ENCODE assay signal across 23 cellular contexts in genomic region chr2:109306190-109306589, GRCh38.
"Had no signal": no experiment of that assay in that cellular context is flagged by ENCODE, and none has a peak within 500 bp of the region (broad histone marks: within the 10 kb centered on the region; RNA-seq: fewer than 3 reads in every experiment).

No MANE protein-coding gene starts in this region.

- H3K27ac ChIP-seq: colonic mucosa, esophagus squamous epithelium, heart right ventricle, left ventricle myocardium inferior, lower lobe of right lung, pancreas, suprapubic skin, transverse colon, upper lobe of right lung, uterus had no signal

- DNase-seq: colonic mucosa; effector CD8-positive, alpha-beta T cell; esophagus squamous epithelium; foreskin melanocyte; glutamatergic neuron; heart right ventricle; hippocampal formation; left cardiac atrium; left ventricle myocardium inferior; lower lobe of right lung; natural killer cell; occipital lobe; pancreas; small intestine; stimulated activated CD4-positive, alpha-beta T cell treated with anti-CD3 and anti-CD28 coated beads, Interleukin-15, amount 100 ng/mL, for 24 hours; stimulated activated CD4-positive, alpha-beta T cell treated with anti-CD3 and anti-CD28 coated beads, Interleukin-2, amount 100 ng/mL, for 48 hours; stimulated activated naive B cell treated with anti-CD40 and anti-IgM and Interleukin-4, amounts not matched to agents 10 μg/mL and 1 μg/mL and 100 μg/mL, for 72 hours; stimulated activated naive CD8-positive, alpha-beta T cell treated with anti-CD3 and anti-CD28 coated beads, Interleukin-15, amount 100 ng/mL, for 72 hours; transverse colon; upper lobe of right lung; uterus had no signal

- H3K27me3 ChIP-seq: colonic mucosa, esophagus squamous epithelium, heart right ventricle, pancreas, suprapubic skin, transverse colon, upper lobe of right lung, uterus had no signal

- ATAC-seq: left cardiac atrium; natural killer cell; pancreas; stimulated activated naive B cell treated with anti-CD40 and anti-IgM and Interleukin-4, amounts not matched to agents 10 μg/mL and 1 μg/mL and 100 μg/mL, for 72 hours; stimulated activated naive CD8-positive, alpha-beta T cell treated with anti-CD3 and anti-CD28 coated beads, Interleukin-15, amount 100 ng/mL, for 72 hours; upper lobe of right lung had no signal

- H3K9me3 ChIP-seq: colonic mucosa, esophagus squamous epithelium, left ventricle myocardium inferior, lower lobe of right lung, pancreas, suprapubic skin, transverse colon, upper lobe of right lung, uterus had no signal

- H3K4me1 ChIP-seq: colonic mucosa, esophagus squamous epithelium, pancreas, suprapubic skin, transverse colon, uterus had no signal

- H3K27ac Mint-ChIP-seq: dendritic cell treated with granulocyte-macrophage colony-stimulating factor and Interleukin-4, amounts not matched to agents 40 ng/mL and 50 ng/mL, for 4 days; natural killer cell; stimulated activated naive B cell treated with anti-CD40 and anti-IgM and Interleukin-4, amounts not matched to agents 10 μg/mL and 1 μg/mL and 100 μg/mL, for 72 hours; stimulated activated naive CD8-positive, alpha-beta T cell treated with anti-CD3 and anti-CD28 coated beads, Interleukin-15, amount 100 ng/mL, for 72 hours had no signal

- H3K36me3 Mint-ChIP-seq: natural killer cell; stimulated activated naive B cell treated with anti-CD40 and anti-IgM and Interleukin-4, amounts not matched to agents 10 μg/mL and 1 μg/mL and 100 μg/mL, for 72 hours had no signal

- H3K36me3 ChIP-seq: colonic mucosa, esophagus squamous epithelium, heart right ventricle, left ventricle myocardium inferior, lower lobe of right lung, pancreas, suprapubic skin, transverse colon, upper lobe of right lung, uterus had no signal

- H3K27me3 Mint-ChIP-seq: stimulated activated naive B cell treated with anti-CD40 and anti-IgM and Interleukin-4, amounts not matched to agents 10 μg/mL and 1 μg/mL and 100 μg/mL, for 72 hours; stimulated activated naive CD8-positive, alpha-beta T cell treated with anti-CD3 and anti-CD28 coated beads, Interleukin-15, amount 100 ng/mL, for 72 hours had no signal

- H3K4me1 Mint-ChIP-seq: natural killer cell; stimulated activated naive CD8-positive, alpha-beta T cell treated with anti-CD3 and anti-CD28 coated beads, Interleukin-15, amount 100 ng/mL, for 72 hours had no signal

- H3K4me3 ChIP-seq: colonic mucosa, esophagus squamous epithelium, heart right ventricle, left ventricle myocardium inferior, lower lobe of right lung, pancreas, suprapubic skin, transverse colon, upper lobe of right lung, uterus had no signal

- H3K9me3 Mint-ChIP-seq: dendritic cell treated with granulocyte-macrophage colony-stimulating factor and Interleukin-4, amounts not matched to agents 40 ng/mL and 50 ng/mL, for 4 days; natural killer cell; stimulated activated naive B cell treated with anti-CD40 and anti-IgM and Interleukin-4, amounts not matched to agents 10 μg/mL and 1 μg/mL and 100 μg/mL, for 72 hours; stimulated activated naive CD8-positive, alpha-beta T cell treated with anti-CD3 and anti-CD28 coated beads, Interleukin-15, amount 100 ng/mL, for 72 hours had no signal

- H3K4me3 Mint-ChIP-seq: dendritic cell treated with granulocyte-macrophage colony-stimulating factor and Interleukin-4, amounts not matched to agents 40 ng/mL and 50 ng/mL, for 4 days; natural killer cell; stimulated activated naive B cell treated with anti-CD40 and anti-IgM and Interleukin-4, amounts not matched to agents 10 μg/mL and 1 μg/mL and 100 μg/mL, for 72 hours; stimulated activated naive CD8-positive, alpha-beta T cell treated with anti-CD3 and anti-CD28 coated beads, Interleukin-15, amount 100 ng/mL, for 72 hours had no signal
